Comparison of ENCODE assay signal across 8 cellular contexts in genomic region chr9:69035438-69036316, GRCh38. TPM values are rescaled to one million over a fixed set of nuclear protein-coding genes. Genes with fewer than 3 reads are reported as not detected.
DNase-seq lines count a peak whose midpoint lies in the region; ATAC-seq and FAIRE-seq lines count a peak whose summit lies in the region.

FXN (plus strand) TSS chr9:69035752; CDS start chr9:69035783, 31 bp downstream.

- H3K4me1 ChIP-seq in SJSA1 (replicated peaks), result no peaks in the 10 kb centered on the region

- no peak for FAIRE-seq in frontal cortex (lab: Jason Lieb, UNC)

- peak within 1 kb of the TSS; percentile 76 for H3K4me3 ChIP-seq in SJSA1

- DNase-seq in EH (ENCODE audit: low read depth) (peak; percentile 81), KBM-7 (peak; percentile 85), SJSA1 (ENCODE audit: low read depth in 1 of 2, low spot score in 2 of 2) (peak; percentile 72 to 85), frontal cortex (ENCODE audit: low spot score in 2 of 2) (peak; percentile 84 to 89), nucleus accumbens (lab: John Stamatoyannopoulos, UW) (peak in 52 of 56 donors; percentile 7 to 87 (median 74))
- DNase-seq in activated naive CD4-positive, alpha-beta T cell (lab: John Stamatoyannopoulos, UW), result peak; percentile 57 to 77 (median 68)

- no peaks in the 10 kb centered on the region for H3K9me3 ChIP-seq in SJSA1 (replicated peaks)

- ATAC-seq in GM21717 (IDR thresholded peaks at IDR 0.05; ENCODE audit: unreplicated experiment), result peak; percentile 93

- no peaks in the 10 kb centered on the region for H3K36me3 ChIP-seq in SJSA1

- in situ Hi-C loops in KBM-7 (cut with MboI; ENCODE audit: low pct_unique_long_range_greater_than_20kb, low sequenced_read_pairs), result no loop called here

- H3K27me3 ChIP-seq in SJSA1 (replicated peaks), result no peaks in the 10 kb centered on the region

- H3K27ac ChIP-seq in SJSA1, result peak within 1 kb of the TSS; percentile 49
- H3K27ac ChIP-seq in temporal lobe (ENCODE audit: low read depth, low read length), result peak within 1 kb of the TSS; percentile 7

RNA-seq across cellular contexts. Expression of gene FXN, which starts in this region (rescaled TPM):
- 4.4 and 8.5 TPM in 2 replicates for total RNA-seq in SJSA1 (2014; rRNA removed; shearing (Covaris generic))
- total RNA-seq in frontal cortex (2.0 TPM), temporal lobe (1.7 TPM)

Comparison
In these comparisons a context has a peak if more than half of its experiments do, and no peak if none do; other contexts are left out.
1. Peak in every context shown above with its lines: DNase-seq, ATAC-seq, H3K4me3 ChIP-seq and H3K27ac ChIP-seq.